ENCODE assay signal across 8 cellular contexts in the genomic region with DNA sequence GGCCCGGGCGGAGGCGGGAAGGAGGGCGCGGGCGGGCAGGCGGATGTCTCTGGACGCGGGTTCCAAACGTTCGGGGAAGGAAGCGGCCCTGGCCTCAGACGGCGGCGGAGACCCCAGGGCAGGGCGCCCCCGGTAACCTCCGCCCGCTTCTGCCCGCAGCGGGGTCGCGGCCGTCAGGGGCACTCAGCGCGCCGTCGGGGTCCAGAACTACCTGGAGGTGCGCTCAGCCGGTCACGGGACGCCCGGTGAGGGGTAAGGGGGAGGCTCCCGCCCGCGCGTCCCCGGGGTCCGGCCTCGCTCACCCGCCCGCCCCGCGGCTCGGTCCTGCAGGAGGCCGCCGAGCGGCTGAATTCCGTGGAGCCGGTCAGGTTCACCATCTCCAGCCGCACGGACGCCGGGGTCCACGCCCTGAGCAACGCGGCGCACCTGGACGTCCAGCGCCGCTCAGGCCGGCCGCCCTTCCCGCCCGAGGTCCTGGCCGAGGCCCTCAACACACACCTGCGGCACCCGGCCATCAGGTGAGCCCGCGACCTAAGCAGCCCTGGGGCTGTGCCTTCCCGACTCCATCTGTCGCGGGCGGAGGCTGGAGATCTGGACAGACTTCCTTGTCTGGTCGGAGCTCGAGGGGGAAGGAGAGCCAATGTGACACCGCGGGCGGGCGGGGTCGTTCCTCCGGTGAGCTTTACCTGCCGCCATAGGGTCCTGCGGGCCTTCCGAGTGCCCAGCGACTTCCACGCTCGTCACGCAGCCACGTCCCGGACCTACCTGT. TPM values are rescaled to one million over a fixed set of nuclear protein-coding genes. Genes with fewer than 3 reads are reported as not detected.
A peak's percentile ranks its signal among the peaks of the same experiment; 100 is the strongest.
DNase-seq lines count a peak whose midpoint lies in the region; ATAC-seq and TF ChIP-seq lines count a peak whose summit lies in the region.

No MANE protein-coding gene starts in this region.

- no peak overlapping the region for H2AFZ ChIP-seq in OCI-LY1 (ENCODE audit: low read length)
- peak overlapping the region; percentile 18 for H2AFZ ChIP-seq in mesenchymal stem cell (ENCODE audit: low read depth, low read length)

- H2BK120ac ChIP-seq in mesenchymal stem cell (ENCODE audit: low read depth, low read length), result peak overlapping the region; percentile 36

- peaks cover 43 to 50% (median 48%) of the 10 kb centered on the region in 10 experiments for H3K4me1 ChIP-seq in BLaER1 treated with 17β-estradiol and CSF1 and Interleukin-3, amounts not matched to agents 10 nM and 100 nM
- H3K4me1 ChIP-seq in OCI-LY1 (ENCODE audit: insufficient read depth, low read length, severe bottlenecking) (peaks cover 37% of the 10 kb centered on the region), mesenchymal stem cell (ENCODE audit: control insufficient read depth, insufficient read depth, low read depth, low read length) (peaks cover 48% of the 10 kb centered on the region), uterus (peaks cover 0 to 34% of the 10 kb centered on the region in 2 donors)

- H4K20me1 ChIP-seq in BLaER1 treated with 17β-estradiol and CSF1 and Interleukin-3, amounts not matched to agents 10 nM and 100 nM, result peaks cover 12 to 88% (median 79%) of the 10 kb centered on the region in 11 experiments; a peak in 21 of 22 replicates
- H4K20me1 ChIP-seq in OCI-LY1 (ENCODE audit: insufficient read depth, low read length), result no peaks in the 10 kb centered on the region

- peak overlapping the region in 1 of 2 experiments; percentile 42 for H2BK12ac ChIP-seq in mesenchymal stem cell (ENCODE audit: low read length in 2 of 2)

- peaks cover 24% of the 10 kb centered on the region for H3K79me1 ChIP-seq in mesenchymal stem cell (replicated peaks; ENCODE audit: low read length, poor library complexity, severe bottlenecking)

- peak overlapping the region; percentile 53 to 59 for H3K23ac ChIP-seq in mesenchymal stem cell (ENCODE audit: low read length in 2 of 2)

- no peak for DNase-seq in choroid plexus epithelial cell (ENCODE audit: low read depth)
- DNase-seq in mesenchymal stem cell, result no peak
- no peak for DNase-seq in uterus
- DNase-seq in HuH-7.5 (ENCODE audit: low spot score), result no peak
- DNase-seq in superior temporal gyrus (ENCODE audit: extremely low spot score), result no peak

- H3K27ac ChIP-seq in BLaER1 treated with 17β-estradiol and CSF1 and Interleukin-3, amounts not matched to agents 10 nM and 100 nM, result peak overlapping the region; percentile 67 to 91 (median 88); a peak in 21 of 22 replicates
- peak overlapping the region; percentile 10 for H3K27ac ChIP-seq in OCI-LY1 (ENCODE audit: low read depth, low read length, poor library complexity, severe bottlenecking)
- H3K27ac ChIP-seq in mesenchymal stem cell (ENCODE audit: low read length, poor library complexity, severe bottlenecking), result no peak overlapping the region
- peak overlapping the region; percentile 87 to 94 for H3K27ac ChIP-seq in uterus

- no peak overlapping the region for H2BK5ac ChIP-seq in mesenchymal stem cell (ENCODE audit: low read depth, low read length, poor library complexity, severe bottlenecking)

- no peak for TF ChIP-seq POLR2A in uterus (IDR thresholded peaks at IDR 0.05)

- peaks cover 32 to 47% (median 42%) of the 10 kb centered on the region in 11 experiments for H3K36me3 ChIP-seq in BLaER1 treated with 17β-estradiol and CSF1 and Interleukin-3, amounts not matched to agents 10 nM and 100 nM
- H3K36me3 ChIP-seq in OCI-LY1 (ENCODE audit: insufficient read depth, low read length), result peaks cover 38% of the 10 kb centered on the region
- peaks cover 35 to 53% of the 10 kb centered on the region in 2 experiments for H3K36me3 ChIP-seq in mesenchymal stem cell (ENCODE audit: control insufficient read depth in 1 of 2, insufficient read depth in 2 of 2, low read depth in 1 of 2, low read length in 2 of 2)
- H3K36me3 ChIP-seq in uterus, result no peaks in the 10 kb centered on the region

- ATAC-seq in GM19455 (IDR thresholded peaks at IDR 0.05; ENCODE audit: unreplicated experiment), result peak; percentile 3

- H3K79me2 ChIP-seq in OCI-LY1 (ENCODE audit: insufficient read depth, low read length), result no peaks in the 10 kb centered on the region

- H3K27me3 ChIP-seq in BLaER1 treated with 17β-estradiol and CSF1 and Interleukin-3, amounts not matched to agents 10 nM and 100 nM, result no peaks in the 10 kb centered on the region
- H3K27me3 ChIP-seq in OCI-LY1 (ENCODE audit: insufficient read depth, low read length), result no peaks in the 10 kb centered on the region
- H3K27me3 ChIP-seq in mesenchymal stem cell (ENCODE audit: control insufficient read depth in 1 of 2, insufficient read depth in 1 of 2, low read length in 2 of 2), result no peaks in the 10 kb centered on the region
- no peaks in the 10 kb centered on the region for H3K27me3 ChIP-seq in uterus

- peak overlapping the region in 1 of 2 experiments; percentile 90 for H3K14ac ChIP-seq in mesenchymal stem cell (ENCODE audit: low read length in 2 of 2)

- no peaks in the 10 kb centered on the region for H3F3A ChIP-seq in OCI-LY1 (ENCODE audit: insufficient read depth, low read length)

- no peak overlapping the region for H4K8ac ChIP-seq in mesenchymal stem cell (ENCODE audit: low read length)

- 4% methylated on average over 63 of the region's 91 CpGs for WGBS in mesenchymal stem cell

- H3K9me3 ChIP-seq in BLaER1 treated with 17β-estradiol and CSF1 and Interleukin-3, amounts not matched to agents 10 nM and 100 nM (replicated peaks in 1 of 11), result no peaks in the 10 kb centered on the region
- H3K9me3 ChIP-seq in OCI-LY1 (ENCODE audit: low read length) (no peaks in the 10 kb centered on the region), mesenchymal stem cell (ENCODE audit: control insufficient read depth, low read length) (no peaks in the 10 kb centered on the region), uterus (no peaks in the 10 kb centered on the region)

- peak overlapping the region; percentile 57 for H2BK15ac ChIP-seq in mesenchymal stem cell (ENCODE audit: low read depth, poor library complexity, severe bottlenecking)

- peak overlapping the region; percentile 37 to 81 for H3K18ac ChIP-seq in mesenchymal stem cell (ENCODE audit: low read depth in 1 of 2, low read length in 2 of 2)

- peak overlapping the region; percentile 40 for H4K91ac ChIP-seq in mesenchymal stem cell (ENCODE audit: low read length)

- peak overlapping the region; percentile 84 to 97 (median 91) for H3K9ac ChIP-seq in BLaER1 treated with 17β-estradiol and CSF1 and Interleukin-3, amounts not matched to agents 10 nM and 100 nM
- peak overlapping the region; percentile 93 for H3K9ac ChIP-seq in OCI-LY1 (ENCODE audit: low read length)
- peak overlapping the region; percentile 88 for H3K9ac ChIP-seq in mesenchymal stem cell (ENCODE audit: low read length)

- H3K4ac ChIP-seq in mesenchymal stem cell (ENCODE audit: low read depth in 1 of 2, low read length in 2 of 2), result peak overlapping the region; percentile 49 to 93

- TF ChIP-seq CTCF in OCI-LY1 (IDR thresholded peaks at IDR 0.05; ENCODE audit: low read length), result no peak
- TF ChIP-seq CTCF in choroid plexus epithelial cell (conservative IDR thresholded peaks at IDR 0.05; ENCODE audit: low read depth, low read length), result no peak
- TF ChIP-seq CTCF in uterus (IDR thresholded peaks at IDR 0.05), result no peak

- peak overlapping the region; percentile 97 to 100 (median 98) for H3K4me2 ChIP-seq in BLaER1 treated with 17β-estradiol and CSF1 and Interleukin-3, amounts not matched to agents 10 nM and 100 nM
- peak overlapping the region; percentile 97 for H3K4me2 ChIP-seq in OCI-LY1 (ENCODE audit: low read length)
- peak overlapping the region; percentile 84 for H3K4me2 ChIP-seq in mesenchymal stem cell (ENCODE audit: low read length, poor library complexity, severe bottlenecking)

- H3K9me2 ChIP-seq in OCI-LY1 (ENCODE audit: low read depth, low read length), result no peaks in the 10 kb centered on the region

- peak overlapping the region; percentile 85 to 99 (median 90) for H3K4me3 ChIP-seq in BLaER1 treated with 17β-estradiol and CSF1 and Interleukin-3, amounts not matched to agents 10 nM and 100 nM
- peak overlapping the region; percentile 90 for H3K4me3 ChIP-seq in OCI-LY1 (ENCODE audit: low read depth, low read length, poor library complexity, severe bottlenecking)
- H3K4me3 ChIP-seq in choroid plexus epithelial cell (ENCODE audit: low read depth, low read length), result peak overlapping the region; percentile 84
- H3K4me3 ChIP-seq in mesenchymal stem cell (ENCODE audit: insufficient read depth in 1 of 2, low read depth in 1 of 2, low read length in 2 of 2), result peak overlapping the region; percentile 83 to 84
- peak overlapping the region; percentile 49 to 66 for H3K4me3 ChIP-seq in uterus

- H2AK5ac ChIP-seq in mesenchymal stem cell (ENCODE audit: low read length, severe bottlenecking), result no peak overlapping the region

- intact Hi-C loops in uterus (cut with DNase I; ENCODE audit: low total_unique reads), result loop anchor here (10.0 kb wide), 1 partner anchor 46 kb away; a partner anchor contains a TSS

RNA-seq across cellular contexts. Expression of a gene that starts 0.5 kb away (rescaled TPM):
- 17.7 TPM for polyA plus RNA-seq in mesenchymal stem cell (2013, experiment 1 of 2)
- polyA plus RNA-seq in mesenchymal stem cell (2013, experiment 2 of 2), result 18.3 TPM
- 10 to 100 TPM; 14.7 to 34.1 (median 24.3) TPM for total RNA-seq in uterus

RNA-seq across cellular contexts. Expression of a gene that starts 1.2 kb away (rescaled TPM):
- polyA plus RNA-seq in mesenchymal stem cell (2013, experiment 1 of 2), result 28.9 TPM
- 27.2 TPM for polyA plus RNA-seq in mesenchymal stem cell (2013, experiment 2 of 2)
- total RNA-seq in uterus, result 10 to 100 TPM; 11.2 to 98.5 (median 44.0) TPM

RNA-seq across cellular contexts. Expression of a gene that starts 15.5 kb away (rescaled TPM):
- 57.1 TPM for polyA plus RNA-seq in mesenchymal stem cell (2013, experiment 1 of 2)
- polyA plus RNA-seq in mesenchymal stem cell (2013, experiment 2 of 2), result 55.5 TPM
- 100 to 1,000 TPM in 2 of 4 donors, 10 to 100 TPM in 2; 45.6 to 277 (median 130) TPM for total RNA-seq in uterus

RNA-seq across cellular contexts. Expression of a gene that starts 15.7 kb away (rescaled TPM):
- 17.8 TPM for polyA plus RNA-seq in mesenchymal stem cell (2013, experiment 1 of 2)
- 17.7 TPM for polyA plus RNA-seq in mesenchymal stem cell (2013, experiment 2 of 2)
- 10 to 100 TPM in 2 of 4 donors, 1 to 10 TPM in 2; 3.5 to 23.9 (median 16.4) TPM for total RNA-seq in uterus

RNA-seq across cellular contexts. Expression of a gene that starts 22.1 kb away (rescaled TPM):
- polyA plus RNA-seq in mesenchymal stem cell (2013, experiment 1 of 2), result 0.04 TPM
- 0.04 TPM for polyA plus RNA-seq in mesenchymal stem cell (2013, experiment 2 of 2)
- under 1 TPM in 2 of 4 donors, not detected in 2; 0.14 to 0.34 TPM for total RNA-seq in uterus
